8 cellular contexts compared by ENCODE assay signal in the genomic region with DNA sequence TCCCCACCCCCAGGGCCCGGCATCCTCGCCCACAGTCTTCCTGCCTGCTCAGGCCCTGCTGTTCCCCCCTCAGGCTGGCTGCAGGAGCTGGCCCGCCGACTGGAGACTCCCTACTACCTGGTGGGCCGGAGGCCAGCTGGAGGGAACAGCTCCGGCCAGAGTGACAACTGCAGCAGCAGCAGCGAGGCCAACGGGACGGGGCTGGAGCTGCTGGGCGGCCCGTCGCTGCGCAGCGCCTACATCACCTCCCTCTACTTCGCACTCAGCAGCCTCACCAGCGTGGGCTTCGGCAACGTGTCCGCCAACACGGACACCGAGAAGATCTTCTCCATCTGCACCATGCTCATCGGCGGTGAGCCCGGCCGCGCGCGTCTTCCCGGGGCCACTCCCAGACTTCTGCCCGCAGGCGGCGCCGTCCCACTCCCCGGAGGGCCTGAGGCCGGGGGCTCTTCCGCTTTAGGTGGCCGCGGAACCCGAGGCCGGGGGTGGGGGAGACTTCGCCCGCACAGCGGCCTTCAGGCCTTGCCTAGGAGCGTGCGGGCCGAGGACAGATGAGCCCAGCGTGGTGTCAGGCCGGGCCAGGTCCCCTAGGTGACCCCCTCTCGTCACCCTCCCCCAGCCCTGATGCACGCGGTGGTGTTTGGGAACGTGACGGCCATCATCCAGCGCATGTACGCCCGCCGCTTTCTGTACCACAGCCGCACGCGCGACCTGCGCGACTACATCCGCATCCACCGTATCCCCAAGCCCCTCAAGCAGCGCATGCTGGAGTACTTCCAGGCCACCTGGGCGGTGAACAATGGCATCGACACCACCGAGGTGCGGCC. TPM values are rescaled to one million over a fixed set of nuclear protein-coding genes. Genes with fewer than 3 reads are reported as not detected.
DNase-seq lines count a peak whose midpoint lies in the region; ATAC-seq and TF ChIP-seq lines count a peak whose summit lies in the region.

No MANE protein-coding gene starts in this region.

- H4K12ac ChIP-seq in trophoblast cell (ENCODE audit: low read depth, low read length), result no peak overlapping the region

- H3K79me2 ChIP-seq in trophoblast cell (ENCODE audit: control insufficient read depth, insufficient read depth, low read length, poor library complexity), result no peaks in the 10 kb centered on the region

- no peak overlapping the region for H2BK120ac ChIP-seq in trophoblast cell (ENCODE audit: insufficient read depth, low read length, poor library complexity)

- H3K9me3 ChIP-seq in trophoblast cell (ENCODE audit: insufficient read depth, low read depth, low read length), result peaks cover 9% of the 10 kb centered on the region

- H3K4me3 Mint-ChIP-seq in activated B cell treated with CpG ODN at 0.5 μM for 24 hours, result peak overlapping the region; percentile 78

- H3K4me2 ChIP-seq in trophoblast cell (ENCODE audit: low read length), result peak overlapping the region; percentile 51

- no peak overlapping the region for H3K14ac ChIP-seq in trophoblast cell (ENCODE audit: low read length)

- no CpG with 5 or more reads among the region's 70 CpGs for WGBS in trophoblast cell (ENCODE audit: extremely low coverage, insufficient coverage, insufficient read length)

- peak overlapping the region; percentile 17 for H4K8ac ChIP-seq in trophoblast cell (ENCODE audit: low read depth, low read length)

- H2BK5ac ChIP-seq in trophoblast cell (ENCODE audit: low read depth, low read length, poor library complexity), result no peak overlapping the region

- CTCF ChIA-PET in activated B cell treated with CpG ODN at 0.5 μM for 24 hours (lab: Charles Lee), result no interaction called here

- H2AFZ ChIP-seq in trophoblast cell (ENCODE audit: insufficient read depth, low read length, poor library complexity), result peak overlapping the region; percentile 13

- H3K36me3 Mint-ChIP-seq in activated B cell treated with CpG ODN at 0.5 μM for 24 hours (ENCODE audit: low read depth), result no peaks in the 10 kb centered on the region

- H3K27me3 Mint-ChIP-seq in activated B cell treated with CpG ODN at 0.5 μM for 24 hours, result peaks cover 38% of the 10 kb centered on the region

- POLR2A ChIA-PET in activated B cell treated with CpG ODN at 0.5 μM for 24 hours (lab: Charles Lee), result interaction anchor here (1.5 kb wide), 1 partner anchor 18 kb away, joined by 5 read pairs; no protein-coding TSS in a partner anchor

- no peak overlapping the region for H3K27ac Mint-ChIP-seq in activated B cell treated with CpG ODN at 0.5 μM for 24 hours

- H4K91ac ChIP-seq in trophoblast cell (ENCODE audit: low read depth, low read length), result no peak overlapping the region

- no peak for TF ChIP-seq POLR2A in GM18505 (IDR thresholded peaks at IDR 0.05; ENCODE audit: borderline replicate concordance, extremely low read depth, insufficient read depth, insufficient read length)

- no peak overlapping the region for H3K9ac ChIP-seq in trophoblast cell (ENCODE audit: low read length)

- H3K79me1 ChIP-seq in trophoblast cell (ENCODE audit: low read length), result no peaks in the 10 kb centered on the region

- H3K18ac ChIP-seq in trophoblast cell (ENCODE audit: low read length), result no peak overlapping the region

- H3K23ac ChIP-seq in trophoblast cell (ENCODE audit: low read length), result no peak overlapping the region

- no peaks in the 10 kb centered on the region for H3K36me3 ChIP-seq in trophoblast cell (ENCODE audit: control insufficient read depth in 1 of 2, insufficient read depth in 2 of 2, low read length in 2 of 2)

- TF ChIP-seq CTCF in activated B cell treated with CpG ODN at 0.5 μM for 24 hours (IDR thresholded peaks at IDR 0.05) (no peak), fibroblast of mammary gland (conservative IDR thresholded peaks at IDR 0.05; ENCODE audit: control insufficient read depth, insufficient read depth, low read depth, low read length) (peak; percentile 14)

- H3K4me3 ChIP-seq in fibroblast of mammary gland (ENCODE audit: control insufficient read depth, low read depth, low read length) (peak overlapping the region; percentile 4), trophoblast cell (ENCODE audit: low read depth, low read length) (peak overlapping the region; percentile 31)

- H3K27ac ChIP-seq in trophoblast cell (ENCODE audit: low read depth, low read length), result no peak overlapping the region

- H2BK12ac ChIP-seq in trophoblast cell (ENCODE audit: low read length), result no peak overlapping the region

- H3K9me3 Mint-ChIP-seq in activated B cell treated with CpG ODN at 0.5 μM for 24 hours, result no peaks in the 10 kb centered on the region

- DNase-seq in DMS53 (lab: John Stamatoyannopoulos, UW), result peak; percentile 82
- peak; percentile 41 for DNase-seq in activated B cell treated with CpG ODN at 0.5 μM for 24 hours
- no peak for DNase-seq in fibroblast of mammary gland (ENCODE audit: low read depth)
- peak in 1 of 2 donors; percentile 40 for DNase-seq in trophoblast cell
- no peak for DNase-seq in LoVo (ENCODE audit: low spot score)
- DNase-seq in NCI-H2227 (lab: John Stamatoyannopoulos, UW; ENCODE audit: unreplicated experiment), result no peak

- H3K4me1 ChIP-seq in trophoblast cell (ENCODE audit: control insufficient read depth in 1 of 2, insufficient read depth in 2 of 2, low read length in 2 of 2), result peaks cover 3 to 8% of the 10 kb centered on the region in 2 experiments

- no peak overlapping the region for H2AK5ac ChIP-seq in trophoblast cell (ENCODE audit: low read length)

- peaks cover 27% of the 10 kb centered on the region for H3K27me3 ChIP-seq in trophoblast cell (ENCODE audit: insufficient read depth, low read length)

- intact Hi-C loops in activated B cell treated with CpG ODN at 0.5 μM for 24 hours (cut with micrococcal nuclease), result loop anchor here (1.0 kb wide), 1 partner anchor 10 kb away; the partner anchor contains the start of gene KCNH3

- H3K4ac ChIP-seq in trophoblast cell (ENCODE audit: low read depth, low read length), result no peak overlapping the region

- peaks cover 10% of the 10 kb centered on the region for H3K4me1 Mint-ChIP-seq in activated B cell treated with CpG ODN at 0.5 μM for 24 hours

- peak; percentile 56 for ATAC-seq in activated B cell treated with CpG ODN at 0.5 μM for 24 hours (ENCODE audit: low read depth)
- ATAC-seq in HG03571 (IDR thresholded peaks at IDR 0.05; ENCODE audit: unreplicated experiment), result no peak
- ATAC-seq in GM18505 (IDR thresholded peaks at IDR 0.05; ENCODE audit: unreplicated experiment), result no peak

RNA-seq across cellular contexts. Expression of gene KCNH3, which starts 10.2 kb away (rescaled TPM):
- 0.27 and 0.44 TPM in 2 replicates for total RNA-seq in activated B cell treated with CpG ODN at 0.5 μM for 24 hours
- 0.01 TPM in 1 of 2 replicates, not detected in the other for polyA plus RNA-seq in trophoblast cell (2013)

RNA-seq across cellular contexts. Expression of gene MCRS1, which starts 18.9 kb away (rescaled TPM):
- 82.2 and 84.2 TPM in 2 replicates for total RNA-seq in activated B cell treated with CpG ODN at 0.5 μM for 24 hours
- polyA plus RNA-seq in trophoblast cell (2013), result 39.0 and 41.3 TPM in 2 replicates

RNA-seq across cellular contexts. Expression of gene FAM186B, which starts 56.4 kb away (rescaled TPM):
- total RNA-seq in activated B cell treated with CpG ODN at 0.5 μM for 24 hours, result 0.93 and 1.5 TPM in 2 replicates
- 0.03 and 0.08 TPM in 2 replicates for polyA plus RNA-seq in trophoblast cell (2013)

Comparison
In these comparisons a context has a peak if more than half of its experiments do, and no peak if none do; other contexts are left out.
1. DNase-seq: peak in DMS53 (single experiment) and activated B cell treated with CpG ODN at 0.5 μM for 24 hours (single experiment); none in fibroblast of mammary gland (single experiment), LoVo (single experiment) and NCI-H2227 (single experiment).